Comparison of ENCODE assay signal across 15 cellular contexts in genomic region chr15:43527016-43527801, GRCh38.
"Had no signal": no experiment of that assay in that cellular context is flagged by ENCODE, and none has a peak within 500 bp of the region (broad histone marks: within the 10 kb centered on the region; RNA-seq: fewer than 3 reads in every experiment).

No MANE protein-coding gene starts in this region.

- H3K36me3 ChIP-seq: lower lobe of right lung had no signal

- H3K27me3 ChIP-seq: esophagus squamous epithelium, gastroesophageal sphincter, testis, transverse colon had no signal

- H3K4me1 ChIP-seq: esophagus squamous epithelium, lower lobe of right lung, psoas muscle, testis had no signal

- H3K4me3 ChIP-seq: esophagus squamous epithelium, gastroesophageal sphincter, left ventricle myocardium inferior, lower lobe of right lung, psoas muscle, testis, transverse colon had no signal

- H3K27ac ChIP-seq: esophagus squamous epithelium, gastroesophageal sphincter, left ventricle myocardium inferior, lower lobe of right lung, psoas muscle, testis, transverse colon had no signal

- ATAC-seq: gastroesophageal sphincter; lower lobe of right lung; natural killer cell treated with Interleukin-12 subunit alpha and Interleukin-12 subunit beta and Interleukin-15 and Interleukin-18, amount 100 ng/mL, for 72 hours; psoas muscle; stimulated activated memory B cell treated with anti-CD40 and anti-IgM and Interleukin-4, amounts not matched to agents 10 μg/mL and 1 μg/mL and 100 μg/mL, for 72 hours had no signal

- H3K9me3 ChIP-seq: esophagus squamous epithelium, gastroesophageal sphincter, left ventricle myocardium inferior, lower lobe of right lung, psoas muscle, testis, transverse colon had no signal

- DNase-seq: central memory CD4-positive, alpha-beta T cell; esophagus squamous epithelium; glutamatergic neuron; immature natural killer cell; left ventricle myocardium inferior; lower lobe of right lung; midbrain; psoas muscle; retina; stimulated activated CD4-positive, alpha-beta T cell treated with anti-CD3 and anti-CD28 coated beads, Interleukin-4, amount 100 ng/mL, for 1 hour; testis; transverse colon had no signal
